In genomic region chr9:70192707-70193106, GRCh38 we compare ENCODE assay signal across 22 cellular contexts.
DNase-seq lines count a peak whose midpoint lies in the region; ATAC-seq and TF ChIP-seq lines count a peak whose summit lies in the region.
"Had no signal": no experiment of that assay in that cellular context is flagged by ENCODE, and none has a peak within 500 bp of the region (broad histone marks: within the 10 kb centered on the region; RNA-seq: fewer than 3 reads in every experiment).

No MANE protein-coding gene starts in this region.

- RAD21 ChIA-PET in HCT116 (lab: Charles Lee; ENCODE audit: low non-redundant PET in 1 of 2, low total read pairs in 2 of 2, uncharacterized antibody in 2 of 2, unreplicated experiment in 2 of 2): no interaction called here

- H3K27me3 Mint-ChIP-seq in type B pancreatic cell: no peaks in the 10 kb centered on the region

- peak; percentile 2 for DNase-seq in HCT116 (ENCODE audit: low read depth, low spot score)
- peak; percentile 11 to 54 for DNase-seq in PC-9
- peak; percentile 15 to 65 for DNase-seq in foreskin keratinocyte
- no peak for DNase-seq in type B pancreatic cell (ENCODE audit: extremely low spot score, unreplicated experiment)
- no peak for DNase-seq in NCI-H510A (lab: John Stamatoyannopoulos, UW)
- no peak for DNase-seq in right atrium auricular region (ENCODE audit: low spot score)
- DNase-seq: C1 segment of cervical spinal cord; Caco-2; CD4-positive, alpha-beta memory T cell; DMS79 treated with DMSO at 0.1 percent for 48 hours; H7; Kasumi-1; NCI-H1092 treated with DMSO at 0.1 percent for 48 hours; NCI-H1436; NCI-H187; NCI-H2081 treated with DMSO at 0.1 percent for 48 hours; NCI-H2171 treated with DMSO at 0.1 percent for 48 hours; NCI-H524 treated with DMSO at 0.1 percent for 48 hours; SHP77 treated with DMSO at 0.1 percent for 48 hours had no signal

- no peak overlapping the region for H3K9ac ChIP-seq in HCT116 (ENCODE audit: low read length)

- intact Hi-C loops in HCT116 (cut with micrococcal nuclease): no loop called here
- intact Hi-C loops in PC-9 (cut with micrococcal nuclease; ENCODE audit: unreplicated experiment): no loop called here

- no peak overlapping the region for H3K27ac ChIP-seq in HCT116 (ENCODE audit: low read depth, low read length)
- H3K27ac ChIP-seq in PC-9: no peak overlapping the region
- H3K27ac ChIP-seq in foreskin keratinocyte: no peak overlapping the region
- H3K27ac ChIP-seq in right atrium auricular region: no peak overlapping the region

- TF ChIP-seq POLR2A in HCT116 (IDR thresholded peaks at IDR 0.05; ENCODE audit: borderline replicate concordance, extremely low read depth, insufficient read depth, insufficient read length): no peak

- POLR2A ChIA-PET in HCT116 (lab: Charles Lee) (no interaction called here), PC-9 (lab: Charles Lee; ENCODE audit: unreplicated experiment) (interaction anchor here (0.7 kb wide), 1 partner anchor 179 kb away, joined by 4 read pairs; no protein-coding TSS in a partner anchor)

- TF ChIP-seq CTCF in HCT116 (IDR thresholded peaks at IDR 0.05 in 2 of 3, conservative IDR thresholded peaks at IDR 0.05 in 1 of 3; ENCODE audit: borderline replicate concordance in 1 of 3, insufficient read depth in 1 of 3, low read depth in 2 of 3, low read length in 2 of 3) (no peak), PC-9 (conservative IDR thresholded peaks at IDR 0.05) (no peak), foreskin keratinocyte (conservative IDR thresholded peaks at IDR 0.05) (no peak), type B pancreatic cell (conservative IDR thresholded peaks at IDR 0.05) (no peak), right atrium auricular region (IDR thresholded peaks at IDR 0.05) (no peak)

- H3K9me3 ChIP-seq in HCT116 (ENCODE audit: control insufficient read depth in 1 of 2, insufficient read depth in 1 of 2, low read depth in 1 of 2, low read length in 2 of 2) (no peaks in the 10 kb centered on the region), PC-9 (ENCODE audit: insufficient read depth, low read depth) (no peaks in the 10 kb centered on the region), right atrium auricular region (peaks cover 0 to 2% of the 10 kb centered on the region in 2 donors)
- H3K9me3 ChIP-seq: Caco-2 had no signal

- H3K4me1 Mint-ChIP-seq in type B pancreatic cell (ENCODE audit: unreplicated experiment): no peaks in the 10 kb centered on the region
- H3K4me1 Mint-ChIP-seq: CD4-positive, alpha-beta memory T cell had no signal

- peak overlapping the region; percentile 71 for H3K4me3 Mint-ChIP-seq in type B pancreatic cell
- H3K4me3 Mint-ChIP-seq: CD4-positive, alpha-beta memory T cell had no signal

- H3F3A ChIP-seq in PC-9 (ENCODE audit: insufficient read depth, low read depth): no peaks in the 10 kb centered on the region

- H2AFZ ChIP-seq in HCT116 (ENCODE audit: low read depth, low read length, poor library complexity, severe bottlenecking) (no peak overlapping the region), PC-9 (no peak overlapping the region)

- H3K79me2 ChIP-seq in HCT116 (ENCODE audit: insufficient read depth, low read length) (no peaks in the 10 kb centered on the region), PC-9 (ENCODE audit: low read depth) (no peaks in the 10 kb centered on the region)

- ATAC-seq in HCT116: no peak
- peak; percentile 74 for ATAC-seq in foreskin keratinocyte
- ATAC-seq in GM18870 (IDR thresholded peaks at IDR 0.05; ENCODE audit: unreplicated experiment): no peak
- ATAC-seq: K562, Panc1 had no signal

- H3K27me3 ChIP-seq in HCT116 (ENCODE audit: insufficient read depth, low read length): no peaks in the 10 kb centered on the region
- H3K27me3 ChIP-seq in PC-9 (ENCODE audit: insufficient read depth, low read depth): no peaks in the 10 kb centered on the region
- no peaks in the 10 kb centered on the region for H3K27me3 ChIP-seq in foreskin keratinocyte
- no peaks in the 10 kb centered on the region for H3K27me3 ChIP-seq in right atrium auricular region

- CTCF ChIA-PET in HCT116 (lab: Charles Lee): no interaction called here
- CTCF ChIA-PET in PC-9 (lab: Charles Lee): no interaction called here

- H3K9me2 ChIP-seq in HCT116 (ENCODE audit: insufficient read depth) (no peaks in the 10 kb centered on the region), PC-9 (ENCODE audit: insufficient read depth) (no peaks in the 10 kb centered on the region)

- peak overlapping the region; percentile 93 for H3K27ac Mint-ChIP-seq in type B pancreatic cell
- H3K27ac Mint-ChIP-seq: CD4-positive, alpha-beta memory T cell had no signal

- no peak for TF ChIP-seq RAD21 in HCT116 (IDR thresholded peaks at IDR 0.05; ENCODE audit: low read depth)

- H3K4me1 ChIP-seq in HCT116 (ENCODE audit: control insufficient read depth in 1 of 2, insufficient read depth in 2 of 2, low read length in 2 of 2): peaks cover 7 to 8% of the 10 kb centered on the region in 2 experiments
- H3K4me1 ChIP-seq in PC-9 (replicated peaks; ENCODE audit: insufficient read depth): peaks cover 17% of the 10 kb centered on the region
- H3K4me1 ChIP-seq in foreskin keratinocyte: peaks cover 3% of the 10 kb centered on the region
- H3K4me1 ChIP-seq in right atrium auricular region: no peaks in the 10 kb centered on the region
- H3K4me1 ChIP-seq: Caco-2 had no signal

- H4K20me1 ChIP-seq in HCT116 (ENCODE audit: insufficient read depth): no peaks in the 10 kb centered on the region
- no peaks in the 10 kb centered on the region for H4K20me1 ChIP-seq in PC-9 (ENCODE audit: insufficient read depth)

- H3K4me3 ChIP-seq in HCT116 (replicated peaks in 1 of 2; ENCODE audit: low read depth in 1 of 2, low read length in 2 of 2): no peak overlapping the region
- no peak overlapping the region for H3K4me3 ChIP-seq in PC-9
- H3K4me3 ChIP-seq in right atrium auricular region: no peak overlapping the region
- H3K4me3 ChIP-seq: K562 had no signal

- peaks cover 5% of the 10 kb centered on the region for H3K9me3 Mint-ChIP-seq in type B pancreatic cell

- H3K4me2 ChIP-seq in HCT116 (ENCODE audit: low read length): peak overlapping the region; percentile 47
- H3K4me2 ChIP-seq in PC-9: peak overlapping the region; percentile 50

- peaks cover 12% of the 10 kb centered on the region for H3K36me3 Mint-ChIP-seq in type B pancreatic cell

- H3K36me3 ChIP-seq in HCT116 (ENCODE audit: control insufficient read depth in 1 of 2, insufficient read depth in 2 of 2, low read length in 2 of 2) (no peaks in the 10 kb centered on the region), PC-9 (ENCODE audit: low read depth) (no peaks in the 10 kb centered on the region), right atrium auricular region (no peaks in the 10 kb centered on the region)

- BruUV-seq in HCT116 (replicated peaks; lab: Mats Ljungman, UMichigan) (no TSS peak), PC-9 (replicated peaks; lab: Mats Ljungman, UMichigan) (no TSS peak)

TF ChIP-seq in HCT116, 20 proteins besides CTCF, POLR2A, EP300 and RAD21:
- TF ChIP-seq SIN3A (IDR thresholded peaks at IDR 0.05; ENCODE audit: low read depth) (0 out of 2 replicates have a peak, but pooled peaks have one; percentile 22), POLR2AphosphoS5 (IDR thresholded peaks at IDR 0.05; ENCODE audit: low read depth, low read length) (no peak), ZNF274 (IDR thresholded peaks at IDR 0.05; ENCODE audit: low read depth, low read length) (no peak), ZBTB33 (IDR thresholded peaks at IDR 0.05; ENCODE audit: extremely low read depth, insufficient replicate concordance, low read length) (no peak), SRF (IDR thresholded peaks at IDR 0.05; ENCODE audit: low read depth) (no peak), JUND (IDR thresholded peaks at IDR 0.05) (peak; percentile 24), TCF7L2 (IDR thresholded peaks at IDR 0.05; ENCODE audit: borderline replicate concordance, extremely low read depth, insufficient read depth, insufficient read length) (no peak), SP1 (IDR thresholded peaks at IDR 0.05; ENCODE audit: low read depth) (peak; percentile 37)

Comparison
In these comparisons a context has a peak if more than half of its experiments do, and no peak if none do; other contexts are left out.
1. DNase-seq: peak in HCT116 (single experiment), PC-9 (2 of 2) and foreskin keratinocyte (2 of 2); none in type B pancreatic cell (single experiment), NCI-H510A (single experiment) and right atrium auricular region (single experiment).